In the genomic region with DNA sequence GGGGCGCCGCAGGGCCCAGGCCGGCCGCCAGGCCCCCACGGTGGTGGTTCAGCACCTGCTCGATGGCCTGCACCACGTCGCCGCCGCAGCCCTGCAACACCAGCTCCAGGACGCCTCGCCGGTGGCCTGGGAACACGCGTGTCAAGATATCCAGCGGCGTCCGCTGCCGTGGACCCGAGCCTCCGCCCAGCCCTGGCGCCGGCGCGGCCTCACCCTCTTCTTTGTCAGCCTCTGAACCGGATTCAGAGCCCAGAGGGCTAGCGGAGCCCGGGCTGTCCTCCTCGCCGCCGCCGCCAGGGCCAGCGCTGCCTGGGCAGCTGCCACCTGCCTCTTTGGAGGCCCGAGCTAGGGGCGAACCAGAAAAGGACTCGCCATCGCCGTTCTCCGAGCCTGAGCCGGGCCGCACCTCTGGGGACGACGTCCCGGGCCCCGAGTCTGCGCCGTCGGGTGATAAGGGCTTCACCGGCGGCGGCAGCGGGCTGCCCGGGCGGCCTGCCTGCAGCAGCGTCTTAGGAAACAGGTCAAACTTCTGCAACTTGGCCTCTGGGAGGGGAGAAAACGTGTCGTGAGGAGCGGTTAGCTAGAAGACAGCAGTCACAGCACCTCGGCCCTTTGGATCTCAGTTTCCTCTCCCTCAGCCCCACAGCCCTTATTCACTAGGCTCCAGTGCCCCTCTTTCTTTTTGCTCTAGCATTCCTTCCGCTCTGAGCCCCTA, we compare ENCODE assay signal across 11 cellular contexts. TPM values are rescaled to one million over a fixed set of nuclear protein-coding genes. Genes with fewer than 3 reads are reported as not detected.
DNase-seq lines count a peak whose midpoint lies in the region; ATAC-seq and TF ChIP-seq lines count a peak whose summit lies in the region.
"Had no signal": no experiment of that assay in that cellular context is flagged by ENCODE, and none has a peak within 500 bp of the region (broad histone marks: within the 10 kb centered on the region; RNA-seq: fewer than 3 reads in every experiment).

No MANE protein-coding gene starts in this region.

- ATAC-seq in CD8-positive, alpha-beta T cell, result no peak
- ATAC-seq in IMR-90 (ENCODE audit: low read depth) (no peak), GM18858 (IDR thresholded peaks at IDR 0.05; ENCODE audit: unreplicated experiment) (no peak)
- ATAC-seq in effector memory CD8-positive, alpha-beta T cell (replicated peaks), result peak; percentile 31

- 3% methylated on average over 34 of the region's 60 CpGs; no CpG with 5 or more reads in 1 of the 2 experiments for WGBS in IMR-90 (ENCODE audit: extremely low coverage in 2 of 2, insufficient read length in 1 of 2), 2 experiments

- peaks cover 5% of the 10 kb centered on the region for H3K27me3 ChIP-seq in CD8-positive, alpha-beta T cell (ENCODE audit: insufficient read depth, low read length)
- H3K27me3 ChIP-seq in IMR-90 (ENCODE audit: control insufficient read depth, insufficient read depth, low read length) (peaks cover 98% of the 10 kb centered on the region), neural progenitor cell (peaks cover 100% of the 10 kb centered on the region)

- H2BK15ac ChIP-seq in IMR-90 (ENCODE audit: low read depth, low read length), result no peak overlapping the region

- H3K9me3 ChIP-seq in CD8-positive, alpha-beta T cell (ENCODE audit: low read length), result no peaks in the 10 kb centered on the region
- H3K9me3 ChIP-seq in IMR-90 (ENCODE audit: control insufficient read depth, insufficient read depth, low read length), result peaks cover 3% of the 10 kb centered on the region; the same call in 1 of the 2 replicates
- H3K9me3 ChIP-seq in neural progenitor cell (ENCODE audit: low read depth), result no peaks in the 10 kb centered on the region

- no peak overlapping the region for H3K27ac ChIP-seq in CD8-positive, alpha-beta T cell (ENCODE audit: low read depth, low read length)
- no peak overlapping the region for H3K27ac ChIP-seq in IMR-90 (ENCODE audit: insufficient read depth, low read length)
- no peak overlapping the region for H3K27ac ChIP-seq in neural progenitor cell
- H3K27ac ChIP-seq: HL-60 had no signal

- H3K23ac ChIP-seq in IMR-90 (ENCODE audit: low read depth, low read length), result no peak overlapping the region

- dilution Hi-C loops in IMR-90 (cut with HindIII; ENCODE audit: low sequenced_read_pairs, unreplicated experiment), result no loop called here

- H2AFZ ChIP-seq in IMR-90 (replicated peaks; ENCODE audit: low read length, poor library complexity) (peak overlapping the region; percentile 24), neural progenitor cell (replicated peaks) (no peak overlapping the region)

- TF ChIP-seq CTCF in CD8-positive, alpha-beta T cell (IDR thresholded peaks at IDR 0.05), result no peak
- TF ChIP-seq CTCF in IMR-90 (conservative IDR thresholded peaks at IDR 0.05; ENCODE audit: low read depth, low read length) (no peak), neural progenitor cell (IDR thresholded peaks at IDR 0.05) (peak; percentile 51)

- no peaks in the 10 kb centered on the region for H3K79me1 ChIP-seq in IMR-90 (ENCODE audit: low read depth in 1 of 2, low read length in 2 of 2)

- no peak overlapping the region for H2BK5ac ChIP-seq in IMR-90 (ENCODE audit: low read depth, low read length, poor library complexity, severe bottlenecking)

- no peak overlapping the region for H4K8ac ChIP-seq in IMR-90 (ENCODE audit: low read depth in 2 of 2, low read length in 2 of 2)

- peak overlapping the region; percentile 52 for H3K4me3 Mint-ChIP-seq in CD8-positive, alpha-beta T cell
- H3K4me3 Mint-ChIP-seq in effector memory CD8-positive, alpha-beta T cell, result peak overlapping the region; percentile 40 to 54
- H3K4me3 Mint-ChIP-seq in neural progenitor cell, result peak overlapping the region; percentile 72

- no peak overlapping the region for H2BK120ac ChIP-seq in IMR-90 (ENCODE audit: low read depth, low read length)

- POLR2A ChIA-PET in CD8-positive, alpha-beta T cell (lab: Charles Lee), result no interaction called here
- POLR2A ChIA-PET in IMR-90 (lab: Charles Lee; ENCODE audit: unreplicated experiment), result no interaction called here

- no peak overlapping the region for H3K27ac Mint-ChIP-seq in CD8-positive, alpha-beta T cell
- H3K27ac Mint-ChIP-seq in effector memory CD8-positive, alpha-beta T cell, result no peak overlapping the region
- no peak overlapping the region for H3K27ac Mint-ChIP-seq in neural progenitor cell

- H3F3A ChIP-seq in neural progenitor cell (ENCODE audit: low read depth), result peaks cover 36% of the 10 kb centered on the region

- H3K9me3 Mint-ChIP-seq in CD8-positive, alpha-beta T cell, result no peaks in the 10 kb centered on the region
- H3K9me3 Mint-ChIP-seq in effector memory CD8-positive, alpha-beta T cell, result no peaks in the 10 kb centered on the region
- H3K9me3 Mint-ChIP-seq in neural progenitor cell, result peaks cover 4% of the 10 kb centered on the region

- no peak for TF ChIP-seq POLR2A in IMR-90 (IDR thresholded peaks at IDR 0.05; ENCODE audit: low read depth, low read length)

- no peak overlapping the region for H2BK20ac ChIP-seq in IMR-90 (ENCODE audit: low read depth, low read length)

- H3K4me2 ChIP-seq in IMR-90 (ENCODE audit: low read depth, low read length) (no peak overlapping the region), neural progenitor cell (peak overlapping the region; percentile 84)

- CTCF ChIA-PET in CD8-positive, alpha-beta T cell (lab: Charles Lee), result no interaction called here
- CTCF ChIA-PET in IMR-90 (lab: Yijun Ruan, JAX), result no interaction called here

- H3K14ac ChIP-seq in IMR-90 (replicated peaks; ENCODE audit: low read depth, low read length), result no peak overlapping the region

- H4K5ac ChIP-seq in IMR-90 (ENCODE audit: low read depth, low read length), result no peak overlapping the region

- DNase-seq in CD8-positive, alpha-beta T cell, result no peak
- DNase-seq in IMR-90 (no peak), neural progenitor cell (ENCODE audit: low spot score) (peak; percentile 81), NOMO-1 treated with dmso at 0.1 percent for 144 hours (lab: John Stamatoyannopoulos, UW; ENCODE audit: unreplicated experiment) (no peak), occipital lobe (lab: John Stamatoyannopoulos, UW) (no peak), NCI-H1092 (lab: John Stamatoyannopoulos, UW) (no peak)
- DNase-seq in effector memory CD8-positive, alpha-beta T cell, result no peak
- DNase-seq: NCI-H510A had no signal

- H3K18ac ChIP-seq in IMR-90 (ENCODE audit: low read depth, low read length), result no peak overlapping the region

- H3K9ac ChIP-seq in IMR-90 (ENCODE audit: low read depth, low read length) (no peak overlapping the region), neural progenitor cell (no peak overlapping the region)

- H4K91ac ChIP-seq in IMR-90 (ENCODE audit: insufficient read depth, low read depth, low read length), result no peak overlapping the region

- in situ Hi-C loops in IMR-90 (cut with MboI; ENCODE audit: low sequenced_read_pairs), result no loop called here

- peaks cover 47% of the 10 kb centered on the region for H3K4me1 Mint-ChIP-seq in CD8-positive, alpha-beta T cell (ENCODE audit: low read depth)
- peaks cover 26 to 29% of the 10 kb centered on the region in 2 donors for H3K4me1 Mint-ChIP-seq in effector memory CD8-positive, alpha-beta T cell (ENCODE audit: low read depth in 2 of 2)
- peaks cover 39% of the 10 kb centered on the region for H3K4me1 Mint-ChIP-seq in neural progenitor cell

- H2AK5ac ChIP-seq in IMR-90 (ENCODE audit: low read depth, low read length), result no peak overlapping the region

- no TSS peak for BruUV-seq in IMR-90 (replicated peaks; lab: Mats Ljungman, UMichigan)

- no peak overlapping the region for H3K56ac ChIP-seq in IMR-90 (ENCODE audit: extremely low read depth, insufficient read depth, low read length)

- peaks cover 2% of the 10 kb centered on the region for H3K36me3 Mint-ChIP-seq in CD8-positive, alpha-beta T cell
- H3K36me3 Mint-ChIP-seq in effector memory CD8-positive, alpha-beta T cell (ENCODE audit: insufficient read depth), result peaks cover 9% of the 10 kb centered on the region
- peaks cover 2% of the 10 kb centered on the region for H3K36me3 Mint-ChIP-seq in neural progenitor cell

- H2AK9ac ChIP-seq in IMR-90 (replicated peaks; ENCODE audit: low read depth, low read length, poor library complexity), result no peak overlapping the region

- H4K20me1 ChIP-seq in IMR-90 (ENCODE audit: insufficient read depth, low read length) (no peaks in the 10 kb centered on the region), neural progenitor cell (ENCODE audit: low read depth) (peaks cover 75% of the 10 kb centered on the region)

- no peaks in the 10 kb centered on the region for H3K36me3 ChIP-seq in CD8-positive, alpha-beta T cell (ENCODE audit: insufficient read depth, low read length)
- no peaks in the 10 kb centered on the region for H3K36me3 ChIP-seq in IMR-90 (ENCODE audit: control insufficient read depth, insufficient read depth, low read length)
- H3K36me3 ChIP-seq in neural progenitor cell, result no peaks in the 10 kb centered on the region

- peaks cover 12% of the 10 kb centered on the region for H3K4me1 ChIP-seq in CD8-positive, alpha-beta T cell (ENCODE audit: insufficient read depth, low read length)
- peaks cover 2% of the 10 kb centered on the region; the same call in 1 of the 2 replicates for H3K4me1 ChIP-seq in IMR-90 (ENCODE audit: control insufficient read depth, insufficient read depth, low read length)
- peaks cover 30% of the 10 kb centered on the region for H3K4me1 ChIP-seq in neural progenitor cell

- peaks cover 68% of the 10 kb centered on the region for H3K27me3 Mint-ChIP-seq in CD8-positive, alpha-beta T cell (ENCODE audit: low read depth)
- H3K27me3 Mint-ChIP-seq in effector memory CD8-positive, alpha-beta T cell, result peaks cover 79 to 90% of the 10 kb centered on the region in 2 donors
- peaks cover 81% of the 10 kb centered on the region for H3K27me3 Mint-ChIP-seq in neural progenitor cell (ENCODE audit: insufficient read depth, low read depth)

- H3K79me2 ChIP-seq in neural progenitor cell (ENCODE audit: low read depth), result no peaks in the 10 kb centered on the region

- H3K9me1 ChIP-seq in IMR-90 (ENCODE audit: insufficient read depth, low read length), result no peaks in the 10 kb centered on the region

- intact Hi-C loops in CD8-positive, alpha-beta T cell (cut with DNase I, micrococcal nuclease), result no loop called here
- intact Hi-C loops in IMR-90 (cut with micrococcal nuclease), result no loop called here

- H3K4ac ChIP-seq in IMR-90 (ENCODE audit: low read depth, low read length), result no peak overlapping the region

- H3K4me3 ChIP-seq in CD8-positive, alpha-beta T cell (ENCODE audit: low read depth, low read length), result no peak overlapping the region
- H3K4me3 ChIP-seq in IMR-90 (ENCODE audit: insufficient read depth, low read depth, low read length), result no peak overlapping the region
- peak overlapping the region; percentile 53 for H3K4me3 ChIP-seq in neural progenitor cell

- no peak for TF ChIP-seq RAD21 in IMR-90 (IDR thresholded peaks at IDR 0.05; ENCODE audit: low read length)

TF ChIP-seq in IMR-90, 13 proteins besides CTCF, POLR2A, EP300 and RAD21 (continues in another document):
- TF ChIP-seq BHLHE40 (IDR thresholded peaks at IDR 0.05; ENCODE audit: low read depth, low read length), result no peak

RNA-seq across cellular contexts. Expression of a gene that starts 3.9 kb away (rescaled TPM):
- total RNA-seq in CD8-positive, alpha-beta T cell, result not detected
- total RNA-seq in IMR-90 (2012; rRNA removed) (not detected in 2 replicates), neural progenitor cell (ENCODE audit: low replicate concordance) (0.46 TPM in 1 of 2 replicates, not detected in the other), occipital lobe (5.8 TPM)
- 0.02 TPM in 1 of 2 replicates, not detected in the other for polyA plus RNA-seq in IMR-90 (2012; rRNA removed)
- 0.01 TPM in 1 of 2 replicates, not detected in the other for polyA plus RNA-seq in IMR-90 (2012; cell fraction: cytosol; rRNA removed)
- polyA plus RNA-seq in IMR-90 (2012; cell fraction: nucleus; rRNA removed; ENCODE audit: low replicate concordance), result 0.05 TPM in 1 of 2 replicates, not detected in the other
- total RNA-seq: liver had no signal
- polyA plus RNA-seq: liver had no signal
